ENCODE assay signal across 16 cellular contexts in the genomic region with DNA sequence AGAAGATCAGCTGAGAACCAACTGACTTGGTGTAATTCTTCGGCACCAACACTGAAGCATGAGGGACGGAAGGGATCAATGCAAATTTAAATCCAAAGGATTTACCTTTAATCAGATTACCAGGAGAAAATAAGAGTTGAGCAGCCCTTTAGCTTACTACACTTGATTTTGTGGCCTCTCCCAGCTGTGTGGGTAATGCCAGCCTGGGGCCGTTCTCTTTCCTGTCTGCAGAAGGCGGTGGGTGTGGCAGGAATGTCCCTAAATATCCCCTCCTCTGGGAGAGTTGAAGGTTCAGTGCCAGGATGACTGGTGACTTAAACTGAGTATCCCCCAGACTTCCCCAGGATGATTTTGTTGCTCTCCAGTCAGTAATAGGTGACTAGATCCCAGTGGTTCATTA. TPM values are rescaled to one million over a fixed set of nuclear protein-coding genes. Genes with fewer than 3 reads are reported as not detected.
A peak's percentile ranks its signal among the peaks of the same experiment; 100 is the strongest.
DNase-seq lines count a peak whose midpoint lies in the region; ATAC-seq lines count a peak whose summit lies in the region.
"Had no signal": no experiment of that assay in that cellular context is flagged by ENCODE, and none has a peak within 500 bp of the region (broad histone marks: within the 10 kb centered on the region; RNA-seq: fewer than 3 reads in every experiment).

No MANE protein-coding gene starts in this region.

- H3K9me3 ChIP-seq in esophagus (ENCODE audit: control insufficient read depth in 2 of 2, insufficient read depth in 1 of 2, low read depth in 1 of 2, low read length in 1 of 2) (no peaks in the 10 kb centered on the region), skeletal muscle satellite cell (replicated peaks; ENCODE audit: low read length) (no peaks in the 10 kb centered on the region)
- H3K9me3 ChIP-seq: tibial artery had no signal

- ATAC-seq in HG03025 (IDR thresholded peaks at IDR 0.05; ENCODE audit: low FRiP score, unreplicated experiment): no peak
- ATAC-seq: activated naive CD8-positive, alpha-beta T cell treated with anti-CD3 and anti-CD28 coated beads, Interleukin-2, amount 50 U/mL, for 24 hours had no signal

- peak overlapping the region; percentile 22 to 49 for H3K27ac ChIP-seq in esophagus (ENCODE audit: low read depth in 2 of 2, low read length in 1 of 2)

- no peaks in the 10 kb centered on the region for H3K27me3 ChIP-seq in esophagus (ENCODE audit: control insufficient read depth in 1 of 2, insufficient read depth in 2 of 2, low read length in 2 of 2)
- H3K27me3 ChIP-seq in skeletal muscle satellite cell (ENCODE audit: control insufficient read depth, insufficient read depth, low read length): no peaks in the 10 kb centered on the region
- H3K27me3 ChIP-seq: tibial artery had no signal

- no peak overlapping the region for H3K9ac ChIP-seq in skeletal muscle satellite cell (ENCODE audit: low read depth, low read length)

- peaks cover 0 to 3% of the 10 kb centered on the region in 2 donors for H3K4me1 ChIP-seq in esophagus (ENCODE audit: control insufficient read depth in 2 of 2, insufficient read depth in 2 of 2, low read length in 1 of 2)
- H3K4me1 ChIP-seq in skeletal muscle satellite cell (ENCODE audit: control insufficient read depth, insufficient read depth, low read length): peaks cover 38% of the 10 kb centered on the region

- peaks cover 0 to 8% of the 10 kb centered on the region in 2 donors for H3K36me3 ChIP-seq in esophagus (ENCODE audit: control insufficient read depth in 2 of 2, insufficient read depth in 2 of 2, low read length in 1 of 2)
- peaks cover 15% of the 10 kb centered on the region for H3K36me3 ChIP-seq in skeletal muscle satellite cell (ENCODE audit: insufficient read depth, low read length)

- 51 to 66% methylated on average over 4 of the region's 4 CpGs for WGBS in esophagus, 2 donors

- H3K4me3 ChIP-seq in esophagus (ENCODE audit: low read depth in 1 of 2, low read length in 2 of 2): no peak overlapping the region
- no peak overlapping the region for H3K4me3 ChIP-seq in skeletal muscle satellite cell (ENCODE audit: low read length)
- H3K4me3 ChIP-seq: tibial artery had no signal

- DNase-seq in D341Med (ENCODE audit: low spot score): peak; percentile 82
- peak; percentile 83 for DNase-seq in NCI-H82 treated with DMSO at 0.1 percent for 48 hours (lab: John Stamatoyannopoulos, UW; ENCODE audit: unreplicated experiment)
- no peak for DNase-seq in activated CD4-positive, alpha-beta T cell treated with anti-CD3 and anti-CD28 coated beads, Interleukin-2, amount 50 U/mL, for 1 hour
- no peak for DNase-seq in NCI-H2171 (lab: John Stamatoyannopoulos, UW)
- DNase-seq in germinal center (ENCODE audit: low spot score): no peak
- DNase-seq: activated CD4-positive, alpha-beta T cell treated with anti-CD3 and anti-CD28 coated beads, Interleukin-2, amount 10 ng/mL, durations not matched to agents 7 days and 5 days; activated naive CD8-positive, alpha-beta T cell treated with anti-CD3 and anti-CD28 coated beads, Interleukin-2, amount 50 U/mL, for 24 hours; activated T-cell treated with anti-CD3 and anti-CD28 coated beads, Interleukin-2, amount 50 U/mL, for 1 hour; Calu3; NK-92 treated with Interleukin-12 subunit alpha and Interleukin-12 subunit beta, amount 100 ng/mL, for 24 hours; stimulated activated CD4-positive, alpha-beta T cell treated with anti-CD3 and anti-CD28 coated beads, Interleukin-15, amount 100 ng/mL, for 24 hours; T1000; tibial artery had no signal

- peak overlapping the region; percentile 66 for H3K4me2 ChIP-seq in skeletal muscle satellite cell (ENCODE audit: low read length)

RNA-seq across cellular contexts. Expression of a gene that starts 22.9 kb away (rescaled TPM):
- 10 to 100 TPM; 11.9 to 57.3 TPM for polyA plus RNA-seq in esophagus
- 12.9 and 13.8 TPM in 2 replicates for total RNA-seq in skeletal muscle satellite cell (2012; rRNA removed)

RNA-seq across cellular contexts. Expression of a gene that starts 30.7 kb away (rescaled TPM):
- polyA plus RNA-seq in esophagus: 10 to 100 TPM; 27.9 to 39.4 TPM
- total RNA-seq in skeletal muscle satellite cell (2012; rRNA removed): 1.8 and 10.0 TPM in 2 replicates

RNA-seq across cellular contexts. Expression of a gene that starts 41.5 kb away (rescaled TPM):
- 10 to 100 TPM; 31.6 to 48.1 TPM for polyA plus RNA-seq in esophagus
- 0.44 and 0.76 TPM in 2 replicates for total RNA-seq in skeletal muscle satellite cell (2012; rRNA removed)

Comparison
In these comparisons a context has a peak if more than half of its experiments do, and no peak if none do; other contexts are left out.
1. DNase-seq: peak in D341Med (single experiment) and NCI-H82 treated with DMSO at 0.1 percent for 48 hours (single experiment); none in activated CD4-positive, alpha-beta T cell treated with anti-CD3 and anti-CD28 coated beads, Interleukin-2, amount 50 U/mL, for 1 hour (single experiment), NCI-H2171 (single experiment) and germinal center (single experiment).